Comparison of ENCODE assay signal across 1 cellular context in the genomic region with DNA sequence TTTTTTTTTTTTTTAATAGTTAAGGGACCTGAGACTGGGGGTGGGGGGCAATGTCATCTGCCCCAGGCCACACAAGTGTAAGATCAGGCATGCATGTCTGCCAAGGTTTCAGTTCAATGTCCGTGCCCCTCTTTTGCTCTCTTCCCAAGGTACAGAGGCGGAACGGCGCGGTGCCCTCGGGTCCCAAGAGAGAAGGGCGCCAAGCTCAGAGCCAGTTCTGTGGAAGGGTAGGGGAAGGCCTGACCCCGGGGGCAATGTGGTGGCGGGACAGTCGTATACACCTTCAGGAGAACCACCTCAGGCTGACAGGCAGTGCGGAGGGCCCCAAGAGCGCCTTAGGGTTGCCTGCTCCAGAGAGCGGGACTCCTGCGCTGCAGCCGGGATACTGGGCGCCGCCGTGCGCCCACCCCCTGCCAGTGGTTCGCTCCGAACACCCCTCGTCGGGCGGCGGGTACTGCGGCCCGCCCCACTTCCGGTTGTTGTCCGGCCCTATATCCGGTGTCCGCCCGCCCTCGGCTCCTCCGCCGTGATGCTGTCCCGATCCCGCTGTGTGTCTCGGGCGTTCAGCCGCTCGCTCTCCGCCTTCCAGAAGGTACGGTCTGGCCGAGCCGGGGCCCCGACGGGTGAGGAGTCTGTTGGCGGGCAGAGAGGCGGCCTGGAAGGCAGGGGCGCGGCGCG.
TF ChIP-seq lines count a peak whose summit lies in the region.

DLST (plus strand) TSS at position 492 of the 678 bp plus-strand sequence; CDS start at position 530, 38 bp downstream.

TF ChIP-seq in A549, 52 proteins besides CTCF, POLR2A, EP300 and RAD21 (continued from another document):
- TF ChIP-seq KDM1A (IDR thresholded peaks at IDR 0.05; ENCODE audit: low read depth): no peak
- TF ChIP-seq EHMT2 (IDR thresholded peaks at IDR 0.05; ENCODE audit: low read depth): no peak
- TF ChIP-seq MAX (IDR thresholded peaks at IDR 0.05): peak; percentile 79
- no peak for TF ChIP-seq TP53 (CRISPR knock-in tag; IDR thresholded peaks at IDR 0.05)
- no peak for TF ChIP-seq MAFK (IDR thresholded peaks at IDR 0.05; ENCODE audit: partially characterized antibody)
- no peak for TF ChIP-seq REST (IDR thresholded peaks at IDR 0.05)
- TF ChIP-seq RARB (CRISPR knock-in tag; IDR thresholded peaks at IDR 0.05): no peak
- TF ChIP-seq ZSCAN20 (CRISPR knock-in tag; IDR thresholded peaks at IDR 0.05): no peak
- no peak for TF ChIP-seq CBX8 (IDR thresholded peaks at IDR 0.05)
- TF ChIP-seq ZNF302 (CRISPR knock-in tag; IDR thresholded peaks at IDR 0.05): no peak
- TF ChIP-seq, protein P1, sequence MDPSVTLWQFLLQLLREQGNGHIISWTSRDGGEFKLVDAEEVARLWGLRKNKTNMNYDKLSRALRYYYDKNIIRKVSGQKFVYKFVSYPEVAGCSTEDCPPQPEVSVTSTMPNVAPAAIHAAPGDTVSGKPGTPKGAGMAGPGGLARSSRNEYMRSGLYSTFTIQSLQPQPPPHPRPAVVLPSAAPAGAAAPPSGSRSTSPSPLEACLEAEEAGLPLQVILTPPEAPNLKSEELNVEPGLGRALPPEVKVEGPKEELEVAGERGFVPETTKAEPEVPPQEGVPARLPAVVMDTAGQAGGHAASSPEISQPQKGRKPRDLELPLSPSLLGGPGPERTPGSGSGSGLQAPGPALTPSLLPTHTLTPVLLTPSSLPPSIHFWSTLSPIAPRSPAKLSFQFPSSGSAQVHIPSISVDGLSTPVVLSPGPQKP (IDR thresholded peaks at IDR 0.05; ENCODE audit: low read depth, low read length): no peak
- no peak for TF ChIP-seq HOXB13 (CRISPR knock-in tag; IDR thresholded peaks at IDR 0.05; ENCODE audit: low read depth)
- TF ChIP-seq KDM5A (IDR thresholded peaks at IDR 0.05): peak; percentile 67; the same call in 1 of the 2 replicates
- peak; percentile 2; the same call in 1 of the 2 replicates for TF ChIP-seq ESRRA (IDR thresholded peaks at IDR 0.05; ENCODE audit: borderline replicate concordance, low read length)
- TF ChIP-seq, protein P2, sequence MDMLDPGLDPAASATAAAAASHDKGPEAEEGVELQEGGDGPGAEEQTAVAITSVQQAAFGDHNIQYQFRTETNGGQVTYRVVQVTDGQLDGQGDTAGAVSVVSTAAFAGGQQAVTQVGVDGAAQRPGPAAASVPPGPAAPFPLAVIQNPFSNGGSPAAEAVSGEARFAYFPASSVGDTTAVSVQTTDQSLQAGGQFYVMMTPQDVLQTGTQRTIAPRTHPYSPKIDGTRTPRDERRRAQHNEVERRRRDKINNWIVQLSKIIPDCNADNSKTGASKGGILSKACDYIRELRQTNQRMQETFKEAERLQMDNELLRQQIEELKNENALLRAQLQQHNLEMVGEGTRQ (IDR thresholded peaks at IDR 0.05): no peak
